In genomic region chr14:54440870-54441868, GRCh38 we compare ENCODE assay signal across 8 cellular contexts. TPM values are rescaled to one million over a fixed set of nuclear protein-coding genes. Genes with fewer than 3 reads are reported as not detected.
DNase-seq lines count a peak whose midpoint lies in the region; ATAC-seq and TF ChIP-seq lines count a peak whose summit lies in the region.

Gene CNIH1 (minus strand): TSS chr14:54441374. CDS start chr14:54441327, 47 bp downstream.

- H3K9ac ChIP-seq in BLaER1 (peak within 1 kb of the TSS; percentile 96), colonic mucosa (ENCODE audit: low read depth in 2 of 2, low read length in 2 of 2) (peak within 1 kb of the TSS; percentile 77 to 94)

- H3K27ac ChIP-seq in BLaER1: peak within 1 kb of the TSS; percentile 96
- H3K27ac ChIP-seq in colonic mucosa: peak within 1 kb of the TSS; percentile 90

- no peaks in the 10 kb centered on the region for H3K27me3 ChIP-seq in BLaER1
- no peaks in the 10 kb centered on the region for H3K27me3 ChIP-seq in colonic mucosa

- H3K9me3 ChIP-seq in BLaER1: no peaks in the 10 kb centered on the region
- no peaks in the 10 kb centered on the region for H3K9me3 ChIP-seq in colonic mucosa

- peak; percentile 91 for TF ChIP-seq CTCF in colonic mucosa (IDR thresholded peaks at IDR 0.05)

- intact Hi-C loops in colonic mucosa (cut with DNase I): no loop called here

- peak; percentile 80 for DNase-seq in GM19240 (ENCODE audit: insufficient read length, low spot score)
- DNase-seq in NCI-H524 treated with DMSO at 0.1 percent for 48 hours (lab: John Stamatoyannopoulos, UW): peak; percentile 76
- peak; percentile 95 for DNase-seq in activated CD4-positive, alpha-beta T cell treated with anti-CD3 and anti-CD28 coated beads for 48 hours
- DNase-seq in colonic mucosa: peak; percentile 93
- DNase-seq in left kidney (ENCODE audit: low read depth, low spot score): peak; percentile 98
- peak; percentile 83 for DNase-seq in stimulated activated CD4-positive, alpha-beta T cell treated with anti-CD3 and anti-CD28 coated beads, Interleukin-2, amount 100 ng/mL, for 4 hours (ENCODE audit: low read depth)

- peak within 1 kb of the TSS; percentile 88 for H3K4me2 ChIP-seq in BLaER1

- ATAC-seq in HG03460 (IDR thresholded peaks at IDR 0.05; ENCODE audit: unreplicated experiment): peak; percentile 93

- 0 out of 2 replicates have a peak, but pooled peaks cover 3% of the 10 kb centered on the region for H3K36me3 ChIP-seq in BLaER1
- H3K36me3 ChIP-seq in colonic mucosa: no peaks in the 10 kb centered on the region

- H4K20me1 ChIP-seq in BLaER1: peaks cover 43% of the 10 kb centered on the region

- H3K4me3 ChIP-seq in BLaER1 (peak within 1 kb of the TSS; percentile 82), colonic mucosa (peak within 1 kb of the TSS; percentile 54)

- H3K4me1 ChIP-seq in BLaER1 (peaks cover 39% of the 10 kb centered on the region), colonic mucosa (no peaks in the 10 kb centered on the region)

RNA-seq across cellular contexts. Expression of gene CNIH1, which starts in this region (rescaled TPM):
- total RNA-seq in colonic mucosa: 100 to 1,000 TPM; 117 to 125 TPM

Comparison
In these comparisons a context has a peak if more than half of its experiments do, and no peak if none do; other contexts are left out.
1. Peak in every context shown above with its lines: DNase-seq, ATAC-seq, H3K4me3 ChIP-seq and H3K27ac ChIP-seq.